10 cellular contexts compared by ENCODE assay signal in genomic region chr1:214321686-214322453, GRCh38. TPM values are rescaled to one million over a fixed set of nuclear protein-coding genes. Genes with fewer than 3 reads are reported as not detected.
DNase-seq lines count a peak whose midpoint lies in the region; ATAC-seq and TF ChIP-seq lines count a peak whose summit lies in the region.
"Had no signal": no experiment of that assay in that cellular context is flagged by ENCODE, and none has a peak within 500 bp of the region (broad histone marks: within the 10 kb centered on the region; RNA-seq: fewer than 3 reads in every experiment).

No MANE protein-coding gene starts in this region.

- H3K4me1 Mint-ChIP-seq in activated CD8-positive, alpha-beta T cell treated with anti-CD3 and anti-CD28 coated beads, Interleukin-2, amount 10 ng/mL, durations not matched to agents 7 days and 5 days (ENCODE audit: low read depth): peaks cover 7% of the 10 kb centered on the region
- no peaks in the 10 kb centered on the region for H3K4me1 Mint-ChIP-seq in activated CD8-positive, alpha-beta T cell treated with anti-CD3 and anti-CD28 coated beads for 36 hours (ENCODE audit: low read depth)
- H3K4me1 Mint-ChIP-seq in stimulated activated naive B cell treated with anti-CD40 and anti-IgM and Interleukin-4, amounts not matched to agents 10 μg/mL and 1 μg/mL and 100 μg/mL, for 72 hours: peaks cover 0 to 2% of the 10 kb centered on the region in 2 donors

- no peaks in the 10 kb centered on the region for H3K9me3 Mint-ChIP-seq in activated CD8-positive, alpha-beta T cell treated with anti-CD3 and anti-CD28 coated beads, Interleukin-2, amount 10 ng/mL, durations not matched to agents 7 days and 5 days (ENCODE audit: insufficient read depth)
- H3K9me3 Mint-ChIP-seq in activated CD8-positive, alpha-beta T cell treated with anti-CD3 and anti-CD28 coated beads for 36 hours: no peaks in the 10 kb centered on the region
- no peaks in the 10 kb centered on the region for H3K9me3 Mint-ChIP-seq in stimulated activated naive B cell treated with anti-CD40 and anti-IgM and Interleukin-4, amounts not matched to agents 10 μg/mL and 1 μg/mL and 100 μg/mL, for 72 hours
- H3K9me3 Mint-ChIP-seq: activated naive CD4-positive, alpha-beta T cell treated with anti-CD3 and anti-CD28 coated beads, Interleukin-2, amount 10 ng/mL, durations not matched to agents 7 days and 5 days had no signal

- no peak for TF ChIP-seq CTCF in activated CD8-positive, alpha-beta T cell treated with anti-CD3 and anti-CD28 coated beads for 36 hours (IDR thresholded peaks at IDR 0.05)

- no peak overlapping the region for H3K4me3 Mint-ChIP-seq in activated CD8-positive, alpha-beta T cell treated with anti-CD3 and anti-CD28 coated beads, Interleukin-2, amount 10 ng/mL, durations not matched to agents 7 days and 5 days
- no peak overlapping the region for H3K4me3 Mint-ChIP-seq in activated CD8-positive, alpha-beta T cell treated with anti-CD3 and anti-CD28 coated beads for 36 hours
- no peak overlapping the region for H3K4me3 Mint-ChIP-seq in stimulated activated naive B cell treated with anti-CD40 and anti-IgM and Interleukin-4, amounts not matched to agents 10 μg/mL and 1 μg/mL and 100 μg/mL, for 72 hours
- H3K4me3 Mint-ChIP-seq: activated naive CD4-positive, alpha-beta T cell treated with anti-CD3 and anti-CD28 coated beads, Interleukin-2, amount 10 ng/mL, durations not matched to agents 7 days and 5 days had no signal

- POLR2A ChIA-PET in activated CD8-positive, alpha-beta T cell treated with anti-CD3 and anti-CD28 coated beads, Interleukin-2, amount 10 ng/mL, durations not matched to agents 7 days and 5 days (lab: Charles Lee): no interaction called here
- POLR2A ChIA-PET in activated CD8-positive, alpha-beta T cell treated with anti-CD3 and anti-CD28 coated beads for 36 hours (lab: Charles Lee): no interaction called here

- intact Hi-C loops in activated CD8-positive, alpha-beta T cell treated with anti-CD3 and anti-CD28 coated beads for 36 hours (cut with micrococcal nuclease): no loop called here

- H3K27ac Mint-ChIP-seq in activated CD8-positive, alpha-beta T cell treated with anti-CD3 and anti-CD28 coated beads, Interleukin-2, amount 10 ng/mL, durations not matched to agents 7 days and 5 days: peak overlapping the region; percentile 9
- no peak overlapping the region for H3K27ac Mint-ChIP-seq in activated CD8-positive, alpha-beta T cell treated with anti-CD3 and anti-CD28 coated beads for 36 hours
- peak overlapping the region; percentile 66 for H3K27ac Mint-ChIP-seq in stimulated activated naive B cell treated with anti-CD40 and anti-IgM and Interleukin-4, amounts not matched to agents 10 μg/mL and 1 μg/mL and 100 μg/mL, for 72 hours
- H3K27ac Mint-ChIP-seq: activated naive CD4-positive, alpha-beta T cell treated with anti-CD3 and anti-CD28 coated beads, Interleukin-2, amount 10 ng/mL, durations not matched to agents 7 days and 5 days had no signal

- CTCF ChIA-PET in activated CD8-positive, alpha-beta T cell treated with anti-CD3 and anti-CD28 coated beads, Interleukin-2, amount 10 ng/mL, durations not matched to agents 7 days and 5 days (lab: Charles Lee): interaction anchor here (0.6 to 1.8 kb wide), 6 partner anchors 8 to 156 kb away, joined by 3 to 9 read pairs (median 4); no protein-coding TSS in a partner anchor
- CTCF ChIA-PET in activated CD8-positive, alpha-beta T cell treated with anti-CD3 and anti-CD28 coated beads for 36 hours (lab: Charles Lee): interaction anchor here (1.1 to 10.1 kb wide), 4 partner anchors 9 to 263 kb away, joined by 3 to 103 read pairs (median 14); no protein-coding TSS in a partner anchor

- DNase-seq in activated CD8-positive, alpha-beta T cell treated with anti-CD3 and anti-CD28 coated beads, Interleukin-2, amount 10 ng/mL, durations not matched to agents 7 days and 5 days: no peak
- DNase-seq in activated CD8-positive, alpha-beta T cell treated with anti-CD3 and anti-CD28 coated beads for 36 hours: no peak
- DNase-seq in stimulated activated naive B cell treated with anti-CD40 and anti-IgM and Interleukin-4, amounts not matched to agents 10 μg/mL and 1 μg/mL and 100 μg/mL, for 72 hours: no peak
- DNase-seq in activated naive CD4-positive, alpha-beta T cell treated with Interleukin-2 at 50 U/mL for 16 hours: no peak
- no peak for DNase-seq in NCI-H82 (lab: John Stamatoyannopoulos, UW)
- DNase-seq: activated naive CD4-positive, alpha-beta T cell treated with anti-CD3 and anti-CD28 coated beads, Interleukin-2, amount 10 ng/mL, durations not matched to agents 7 days and 5 days; NCI-H524 had no signal

- no peaks in the 10 kb centered on the region for H3K27me3 Mint-ChIP-seq in activated CD8-positive, alpha-beta T cell treated with anti-CD3 and anti-CD28 coated beads, Interleukin-2, amount 10 ng/mL, durations not matched to agents 7 days and 5 days (ENCODE audit: low read depth)
- H3K27me3 Mint-ChIP-seq in activated CD8-positive, alpha-beta T cell treated with anti-CD3 and anti-CD28 coated beads for 36 hours: no peaks in the 10 kb centered on the region
- H3K27me3 Mint-ChIP-seq in stimulated activated naive B cell treated with anti-CD40 and anti-IgM and Interleukin-4, amounts not matched to agents 10 μg/mL and 1 μg/mL and 100 μg/mL, for 72 hours: no peaks in the 10 kb centered on the region
- H3K27me3 Mint-ChIP-seq: activated naive CD4-positive, alpha-beta T cell treated with anti-CD3 and anti-CD28 coated beads, Interleukin-2, amount 10 ng/mL, durations not matched to agents 7 days and 5 days had no signal

- ATAC-seq in activated CD8-positive, alpha-beta T cell treated with anti-CD3 and anti-CD28 coated beads, Interleukin-2, amount 10 ng/mL, durations not matched to agents 7 days and 5 days: no peak
- ATAC-seq in activated CD8-positive, alpha-beta T cell treated with anti-CD3 and anti-CD28 coated beads for 36 hours: no peak
- ATAC-seq in HG02623 (IDR thresholded peaks at IDR 0.05; ENCODE audit: unreplicated experiment): peak; percentile 45
- ATAC-seq in HG03442 (IDR thresholded peaks at IDR 0.05; ENCODE audit: unreplicated experiment): peak; percentile 85
- ATAC-seq in stimulated activated naive B cell treated with anti-CD40 and anti-IgM and Interleukin-4, amounts not matched to agents 10 μg/mL and 1 μg/mL and 100 μg/mL, for 72 hours (replicated peaks): peak in 1 of 2 donors; percentile 29
- ATAC-seq in HG02610 (IDR thresholded peaks at IDR 0.05; ENCODE audit: unreplicated experiment): no peak

- H3K36me3 Mint-ChIP-seq in activated CD8-positive, alpha-beta T cell treated with anti-CD3 and anti-CD28 coated beads, Interleukin-2, amount 10 ng/mL, durations not matched to agents 7 days and 5 days (ENCODE audit: low read depth): peaks cover 7% of the 10 kb centered on the region
- peaks cover 18% of the 10 kb centered on the region for H3K36me3 Mint-ChIP-seq in activated CD8-positive, alpha-beta T cell treated with anti-CD3 and anti-CD28 coated beads for 36 hours (ENCODE audit: low read depth)
- peaks cover 11 to 15% of the 10 kb centered on the region in 2 donors for H3K36me3 Mint-ChIP-seq in stimulated activated naive B cell treated with anti-CD40 and anti-IgM and Interleukin-4, amounts not matched to agents 10 μg/mL and 1 μg/mL and 100 μg/mL, for 72 hours

RNA-seq across cellular contexts. Expression of gene SMYD2, which starts 40.9 kb away (rescaled TPM):
- total RNA-seq in activated CD8-positive, alpha-beta T cell treated with anti-CD3 and anti-CD28 coated beads, Interleukin-2, amount 10 ng/mL, durations not matched to agents 7 days and 5 days: 10 to 100 TPM; 37.2 to 38.4 TPM
- total RNA-seq in activated CD8-positive, alpha-beta T cell treated with anti-CD3 and anti-CD28 coated beads for 36 hours: 10 to 100 TPM; 37.4 to 40.6 TPM

Comparison
In these comparisons a context has a peak if more than half of its experiments do, and no peak if none do; other contexts are left out.
1. ATAC-seq: peak in HG02623 (single experiment) and HG03442 (single experiment); none in activated CD8-positive, alpha-beta T cell treated with anti-CD3 and anti-CD28 coated beads, Interleukin-2, amount 10 ng/mL, durations not matched to agents 7 days and 5 days (single experiment), activated CD8-positive, alpha-beta T cell treated with anti-CD3 and anti-CD28 coated beads for 36 hours (single experiment) and HG02610 (single experiment).